Comparison of ENCODE assay signal across 1 cellular context in genomic region chr17:31573861-31574260, GRCh38.
TF ChIP-seq lines count a peak whose summit lies in the region.

No MANE protein-coding gene starts in this region.

TF ChIP-seq in IMR-90, 13 proteins besides CTCF, POLR2A, EP300 and RAD21:
- TF ChIP-seq MAFK (IDR thresholded peaks at IDR 0.05; ENCODE audit: low read depth, low read length): no peak
- TF ChIP-seq MAZ (IDR thresholded peaks at IDR 0.05; ENCODE audit: borderline replicate concordance, low read depth, low read length): no peak
- no peak for TF ChIP-seq MXI1 (IDR thresholded peaks at IDR 0.05; ENCODE audit: borderline replicate concordance, low read depth, low read length)
- TF ChIP-seq NFE2L2 (IDR thresholded peaks at IDR 0.05; ENCODE audit: low read depth, low read length): no peak
